Comparison of ENCODE assay signal across 22 cellular contexts in the genomic region with DNA sequence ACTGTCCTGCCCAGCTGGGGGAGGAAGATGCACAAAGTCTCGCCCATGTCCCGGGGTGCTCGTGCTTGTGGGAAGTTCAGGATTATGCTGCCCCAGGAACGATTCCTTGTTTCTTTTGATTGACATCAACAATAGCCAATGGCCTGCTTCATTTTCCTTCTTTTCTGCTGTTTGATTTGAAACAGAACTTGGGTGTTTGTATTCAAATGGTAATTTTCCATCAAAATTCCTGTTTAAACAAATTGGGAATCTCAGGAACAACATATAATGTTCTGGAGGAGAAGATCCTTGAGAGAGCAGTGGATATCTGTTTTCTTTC.
"Had no signal": no experiment of that assay in that cellular context is flagged by ENCODE, and none has a peak within 500 bp of the region (broad histone marks: within the 10 kb centered on the region; RNA-seq: fewer than 3 reads in every experiment).

No MANE protein-coding gene starts in this region.

- DNase-seq: KBM-7, MG63, NCI-H1092, NCI-H1105 treated with DMSO at 0.1 percent for 48 hours, NCI-H1417 treated with DMSO at 0.1 percent for 48 hours, NCI-H146, NCI-H1694 treated with DMSO at 0.1 percent for 48 hours, NCI-H1930, NCI-H2081, NCI-H2107, NCI-H2227 treated with DMSO at 0.1 percent for 48 hours, NCI-H510A, NCI-H524 treated with DMSO at 0.1 percent for 48 hours, NCI-H69, NCI-H774, PC-3, SHP77, SK-N-SH, T-cell had no signal

- H3K27ac ChIP-seq: HL-60, RWPE1 had no signal

- H3K36me3 ChIP-seq: MG63 had no signal

- ATAC-seq: Panc1, PC-3, T-cell had no signal

- H3K9me3 ChIP-seq: MG63, SK-N-SH had no signal

- H3K4me3 ChIP-seq: MG63 had no signal
